13 cellular contexts compared by ENCODE assay signal in genomic region chr1:91121366-91121765, GRCh38.
"Had no signal": no experiment of that assay in that cellular context is flagged by ENCODE, and none has a peak within 500 bp of the region (broad histone marks: within the 10 kb centered on the region; RNA-seq: fewer than 3 reads in every experiment).

No MANE protein-coding gene starts in this region.

- DNase-seq: activated CD4-positive, alpha-beta T cell treated with anti-CD3 and anti-CD28 coated beads, Interleukin-2, amount 10 ng/mL, durations not matched to agents 7 days and 5 days; activated CD8-positive, alpha-beta memory T cell treated with anti-CD3 and anti-CD28 coated beads, Interleukin-2, amount 50 U/mL, for 48 hours; activated gamma-delta T cell; activated T-cell treated with anti-CD3 and anti-CD28 coated beads, Interleukin-2, amount 50 U/mL, for 72 hours; caudate nucleus; erythroblast; kidney; left ventricle myocardium superior; stimulated activated CD4-positive, alpha-beta T cell treated with anti-CD3 and anti-CD28 coated beads, Interleukin-2, amount 100 ng/mL, for 48 hours; tibial artery had no signal

- H3K4me3 Mint-ChIP-seq: activated CD4-positive, alpha-beta T cell treated with anti-CD3 and anti-CD28 coated beads, Interleukin-2, amount 10 ng/mL, durations not matched to agents 7 days and 5 days; activated T-cell treated with anti-CD3 and anti-CD28 coated beads, Interleukin-2, amount 50 U/mL, for 72 hours; mesothelial cell of epicardium; stimulated activated memory B cell treated with anti-CD40 and anti-IgM and Interleukin-4, amounts not matched to agents 10 μg/mL and 1 μg/mL and 100 μg/mL, for 72 hours had no signal

- H3K36me3 Mint-ChIP-seq: activated naive CD4-positive, alpha-beta T cell treated with anti-CD3 and anti-CD28 coated beads, Interleukin-2, amount 50 U/mL, for 72 hours; mesothelial cell of epicardium; stimulated activated memory B cell treated with anti-CD40 and anti-IgM and Interleukin-4, amounts not matched to agents 10 μg/mL and 1 μg/mL and 100 μg/mL, for 72 hours had no signal

- H3K4me1 Mint-ChIP-seq: mesothelial cell of epicardium had no signal

- H3K27me3 Mint-ChIP-seq: activated CD4-positive, alpha-beta T cell treated with anti-CD3 and anti-CD28 coated beads, Interleukin-2, amount 10 ng/mL, durations not matched to agents 7 days and 5 days; stimulated activated memory B cell treated with anti-CD40 and anti-IgM and Interleukin-4, amounts not matched to agents 10 μg/mL and 1 μg/mL and 100 μg/mL, for 72 hours had no signal

- H3K27ac Mint-ChIP-seq: activated CD4-positive, alpha-beta T cell treated with anti-CD3 and anti-CD28 coated beads, Interleukin-2, amount 10 ng/mL, durations not matched to agents 7 days and 5 days; activated naive CD4-positive, alpha-beta T cell treated with anti-CD3 and anti-CD28 coated beads, Interleukin-2, amount 50 U/mL, for 72 hours; activated T-cell treated with anti-CD3 and anti-CD28 coated beads, Interleukin-2, amount 50 U/mL, for 72 hours; mesothelial cell of epicardium; stimulated activated memory B cell treated with anti-CD40 and anti-IgM and Interleukin-4, amounts not matched to agents 10 μg/mL and 1 μg/mL and 100 μg/mL, for 72 hours had no signal

- H3K9me3 Mint-ChIP-seq: activated CD4-positive, alpha-beta T cell treated with anti-CD3 and anti-CD28 coated beads, Interleukin-2, amount 10 ng/mL, durations not matched to agents 7 days and 5 days; activated naive CD4-positive, alpha-beta T cell treated with anti-CD3 and anti-CD28 coated beads, Interleukin-2, amount 50 U/mL, for 72 hours; activated T-cell treated with anti-CD3 and anti-CD28 coated beads, Interleukin-2, amount 50 U/mL, for 72 hours; mesothelial cell of epicardium; stimulated activated memory B cell treated with anti-CD40 and anti-IgM and Interleukin-4, amounts not matched to agents 10 μg/mL and 1 μg/mL and 100 μg/mL, for 72 hours had no signal

- ATAC-seq: activated naive CD4-positive, alpha-beta T cell treated with anti-CD3 and anti-CD28 coated beads, Interleukin-2, amount 50 U/mL, for 72 hours; activated T-cell treated with anti-CD3 and anti-CD28 coated beads, Interleukin-2, amount 50 U/mL, for 72 hours; left ventricle myocardium superior; stimulated activated memory B cell treated with anti-CD40 and anti-IgM and Interleukin-4, amounts not matched to agents 10 μg/mL and 1 μg/mL and 100 μg/mL, for 72 hours had no signal
